In genomic region chr20:17619351-17620093, GRCh38 we compare ENCODE assay signal across 17 cellular contexts. TPM values are rescaled to one million over a fixed set of nuclear protein-coding genes. Genes with fewer than 3 reads are reported as not detected.
DNase-seq lines count a peak whose midpoint lies in the region; ATAC-seq and TF ChIP-seq lines count a peak whose summit lies in the region.
"Had no signal": no experiment of that assay in that cellular context is flagged by ENCODE, and none has a peak within 500 bp of the region (broad histone marks: within the 10 kb centered on the region; RNA-seq: fewer than 3 reads in every experiment).

No MANE protein-coding gene starts in this region.

- H3K36me3 Mint-ChIP-seq in activated T-cell treated with anti-CD3 and anti-CD28 coated beads, Interleukin-2, amount 50 U/mL, for 24 hours (ENCODE audit: low read depth) = peaks cover 67% of the 10 kb centered on the region
- peaks cover 7% of the 10 kb centered on the region for H3K36me3 Mint-ChIP-seq in activated T-cell treated with anti-CD3 and anti-CD28 coated beads, Interleukin-2, amount 50 U/mL, for 4 hours (ENCODE audit: insufficient read depth)
- H3K36me3 Mint-ChIP-seq in T-helper 17 cell (ENCODE audit: low read depth) = peaks cover 2% of the 10 kb centered on the region

- H3K9me3 ChIP-seq in T-helper 17 cell (ENCODE audit: control insufficient read depth, low read length, poor library complexity, severe bottlenecking) (no peaks in the 10 kb centered on the region), lower lobe of right lung (no peaks in the 10 kb centered on the region), gastrocnemius medialis (no peaks in the 10 kb centered on the region)
- H3K9me3 ChIP-seq: A549, SJSA1, testis had no signal

- H3K4me3 Mint-ChIP-seq in activated T-cell treated with anti-CD3 and anti-CD28 coated beads, Interleukin-2, amount 50 U/mL, for 24 hours = no peak overlapping the region
- H3K4me3 Mint-ChIP-seq in activated T-cell treated with anti-CD3 and anti-CD28 coated beads, Interleukin-2, amount 50 U/mL, for 4 hours = no peak overlapping the region
- H3K4me3 Mint-ChIP-seq in T-helper 17 cell = no peak overlapping the region
- H3K4me3 Mint-ChIP-seq: neural crest cell had no signal

- intact Hi-C loops in lower lobe of right lung (cut with DNase I) = no loop called here
- intact Hi-C loops in gastrocnemius medialis (cut with DNase I; ENCODE audit: low total_unique reads) = no loop called here

- H3K4me1 ChIP-seq in lower lobe of right lung (peaks cover 15% of the 10 kb centered on the region), gastrocnemius medialis (peaks cover 0 to 7% of the 10 kb centered on the region in 2 donors)
- H3K4me1 ChIP-seq: SJSA1, testis had no signal

- H3K9me3 Mint-ChIP-seq in activated T-cell treated with anti-CD3 and anti-CD28 coated beads, Interleukin-2, amount 50 U/mL, for 24 hours = no peaks in the 10 kb centered on the region
- H3K9me3 Mint-ChIP-seq in activated T-cell treated with anti-CD3 and anti-CD28 coated beads, Interleukin-2, amount 50 U/mL, for 4 hours = no peaks in the 10 kb centered on the region
- H3K9me3 Mint-ChIP-seq: neural crest cell had no signal

- in situ Hi-C loops in gastrocnemius medialis (cut with MboI; ENCODE audit: low sequenced_read_pairs in 4 of 4) = loop anchor here in 1 of 4 donors (5.0 kb wide), 1 partner anchor 82 kb away; no protein-coding TSS in a partner anchor

- H3K36me3 ChIP-seq in lower lobe of right lung (peaks cover 98% of the 10 kb centered on the region), gastrocnemius medialis (peaks cover 0 to 44% of the 10 kb centered on the region in 2 donors)

- no peaks in the 10 kb centered on the region for H3K4me1 Mint-ChIP-seq in activated T-cell treated with anti-CD3 and anti-CD28 coated beads, Interleukin-2, amount 50 U/mL, for 24 hours (ENCODE audit: low read depth)
- H3K4me1 Mint-ChIP-seq in activated T-cell treated with anti-CD3 and anti-CD28 coated beads, Interleukin-2, amount 50 U/mL, for 4 hours (ENCODE audit: low read depth) = no peaks in the 10 kb centered on the region
- H3K4me1 Mint-ChIP-seq in T-helper 17 cell = no peaks in the 10 kb centered on the region
- H3K4me1 Mint-ChIP-seq: neural crest cell had no signal

- H3K27me3 ChIP-seq in lower lobe of right lung (ENCODE audit: low read depth) (no peaks in the 10 kb centered on the region), gastrocnemius medialis (no peaks in the 10 kb centered on the region)
- H3K27me3 ChIP-seq: SJSA1, testis had no signal

- no peak for TF ChIP-seq POLR2A in gastrocnemius medialis (IDR thresholded peaks at IDR 0.05)

- H3K27ac ChIP-seq in lower lobe of right lung (no peak overlapping the region), gastrocnemius medialis (no peak overlapping the region)
- H3K27ac ChIP-seq: A549, SJSA1, testis had no signal

- TF ChIP-seq CTCF in lower lobe of right lung (IDR thresholded peaks at IDR 0.05) = no peak
- no peak for TF ChIP-seq CTCF in gastrocnemius medialis (IDR thresholded peaks at IDR 0.05 in 4 of 5, conservative IDR thresholded peaks at IDR 0.05 in 1 of 5)

- no peaks in the 10 kb centered on the region for H3K27me3 Mint-ChIP-seq in activated T-cell treated with anti-CD3 and anti-CD28 coated beads, Interleukin-2, amount 50 U/mL, for 24 hours
- no peaks in the 10 kb centered on the region for H3K27me3 Mint-ChIP-seq in activated T-cell treated with anti-CD3 and anti-CD28 coated beads, Interleukin-2, amount 50 U/mL, for 4 hours (ENCODE audit: low read depth)
- H3K27me3 Mint-ChIP-seq in T-helper 17 cell = no peaks in the 10 kb centered on the region

- no peak overlapping the region for H3K4me3 ChIP-seq in lower lobe of right lung
- no peak overlapping the region for H3K4me3 ChIP-seq in gastrocnemius medialis
- H3K4me3 ChIP-seq: A549, SJSA1, testis had no signal

- H3K27ac Mint-ChIP-seq in activated T-cell treated with anti-CD3 and anti-CD28 coated beads, Interleukin-2, amount 50 U/mL, for 24 hours = no peak overlapping the region
- H3K27ac Mint-ChIP-seq in T-helper 17 cell = no peak overlapping the region

- DNase-seq in activated T-cell treated with anti-CD3 and anti-CD28 coated beads, Interleukin-2, amount 50 U/mL, for 24 hours = peak; percentile 16
- no peak for DNase-seq in activated T-cell treated with anti-CD3 and anti-CD28 coated beads, Interleukin-2, amount 50 U/mL, for 4 hours
- DNase-seq in T-helper 17 cell = peak in 2 of 3 donors; percentile 4
- peak; percentile 5 for DNase-seq in iPS-NIHi11 (ENCODE audit: low spot score)
- peak; percentile 1 for DNase-seq in stimulated activated naive CD8-positive, alpha-beta T cell treated with anti-CD3 and anti-CD28 coated beads, Interleukin-15, Interleukin-2, amounts not matched to agents 100 U/mL and 50 U/mL, for 24 hours
- no peak for DNase-seq in mucosa of gallbladder (ENCODE audit: low spot score)
- DNase-seq in lower lobe of right lung = no peak
- no peak for DNase-seq in gastrocnemius medialis
- DNase-seq: activated naive CD4-positive, alpha-beta T cell treated with anti-CD3 and anti-CD28 coated beads, Interleukin-2, amount 50 U/mL, for 16 hours; DMS79; effector memory CD4-positive, alpha-beta T cell; NCI-H1436 treated with DMSO at 0.1 percent for 48 hours; NCI-H345 had no signal

- no peak for ATAC-seq in activated T-cell treated with anti-CD3 and anti-CD28 coated beads, Interleukin-2, amount 50 U/mL, for 4 hours
- ATAC-seq in T-helper 17 cell (no peak), lower lobe of right lung (no peak), gastrocnemius medialis (no peak)
- no peak for ATAC-seq in stimulated activated naive CD8-positive, alpha-beta T cell treated with anti-CD3 and anti-CD28 coated beads, Interleukin-15, Interleukin-2, amounts not matched to agents 100 U/mL and 50 U/mL, for 24 hours
- ATAC-seq: A549 had no signal

RNA-seq across cellular contexts. Expression of gene DSTN, which starts 49.6 kb away (rescaled TPM):
- total RNA-seq in activated T-cell treated with anti-CD3 and anti-CD28 coated beads, Interleukin-2, amount 50 U/mL, for 4 hours = 10 to 100 TPM; 55.0 to 70.3 (median 63.6) TPM
- total RNA-seq in T-helper 17 cell (10 to 100 TPM; 41.4 to 46.5 TPM), mucosa of gallbladder (738 TPM), lower lobe of right lung (347 TPM), gastrocnemius medialis (100 to 1,000 TPM in 1 of 4 donors, 10 to 100 TPM in 3; 79.2 to 128 (median 88.5) TPM)

Comparison
In these comparisons a context has a peak if more than half of its experiments do, and no peak if none do; other contexts are left out.
1. DNase-seq: peak in activated T-cell treated with anti-CD3 and anti-CD28 coated beads, Interleukin-2, amount 50 U/mL, for 24 hours (single experiment), T-helper 17 cell (2 of 3), iPS-NIHi11 (single experiment) and stimulated activated naive CD8-positive, alpha-beta T cell treated with anti-CD3 and anti-CD28 coated beads, Interleukin-15, Interleukin-2, amounts not matched to agents 100 U/mL and 50 U/mL, for 24 hours (single experiment); none in activated T-cell treated with anti-CD3 and anti-CD28 coated beads, Interleukin-2, amount 50 U/mL, for 4 hours (single experiment), mucosa of gallbladder (single experiment), lower lobe of right lung (single experiment) and gastrocnemius medialis (0 of 2).